19 cellular contexts compared by ENCODE assay signal in the genomic region with DNA sequence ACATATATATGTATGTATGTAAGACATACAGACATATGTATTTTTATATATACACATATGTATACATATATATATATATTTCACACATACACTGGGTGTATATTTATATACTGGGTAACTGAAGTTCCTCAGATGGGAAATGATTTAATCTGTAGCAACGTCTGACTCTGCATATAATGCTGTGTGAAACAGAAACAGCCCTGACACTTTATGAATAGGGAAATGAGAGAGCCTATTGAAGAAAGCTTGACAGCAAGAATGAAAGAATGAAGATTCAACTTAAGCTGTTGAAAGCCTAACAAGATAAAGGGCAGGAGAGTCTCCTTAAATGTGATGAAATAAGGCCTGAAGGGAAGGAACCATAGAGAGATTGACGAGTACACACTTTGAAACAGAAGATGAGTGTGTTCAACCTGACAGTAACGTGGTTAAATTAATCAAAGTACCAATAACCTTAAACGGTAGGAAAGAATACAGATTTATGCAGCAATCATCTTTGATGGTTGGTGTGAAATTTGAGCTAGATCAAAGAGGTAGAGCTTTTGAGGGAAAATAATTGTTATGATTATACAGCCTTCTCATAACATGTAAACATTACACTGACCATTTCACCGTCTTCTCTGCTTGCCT.
DNase-seq lines count a peak whose midpoint lies in the region; ATAC-seq and TF ChIP-seq lines count a peak whose summit lies in the region.
"Had no signal": no experiment of that assay in that cellular context is flagged by ENCODE, and none has a peak within 500 bp of the region (broad histone marks: within the 10 kb centered on the region; RNA-seq: fewer than 3 reads in every experiment).

No MANE protein-coding gene starts in this region.

- H3K4me3 ChIP-seq in mammary epithelial cell (replicated peaks in 1 of 3; ENCODE audit: insufficient read depth in 1 of 3, low read depth in 2 of 3, low read length in 3 of 3) (no peak overlapping the region), breast epithelium (no peak overlapping the region), MG63 (no peak overlapping the region), mesendoderm (ENCODE audit: low read length) (no peak overlapping the region)
- H3K4me3 ChIP-seq: A549, SK-N-MC had no signal

- dilution Hi-C loops in mammary epithelial cell (cut with HindIII; ENCODE audit: low sequenced_read_pairs): no loop called here

- ATAC-seq in HG02852 (IDR thresholded peaks at IDR 0.05; ENCODE audit: unreplicated experiment) (peak; percentile 76), GM18519 (IDR thresholded peaks at IDR 0.05; ENCODE audit: low FRiP score, unreplicated experiment) (no peak)
- ATAC-seq in activated CD8-positive, alpha-beta T cell treated with anti-CD3 and anti-CD28 coated beads, Interleukin-2, amount 10 ng/mL, durations not matched to agents 7 days and 5 days: no peak
- ATAC-seq: A549, HepG2 had no signal

- no peak overlapping the region for H3K23ac ChIP-seq in mesendoderm (ENCODE audit: low read length)

- H4K20me1 ChIP-seq in mammary epithelial cell (ENCODE audit: insufficient read depth, low read length): no peaks in the 10 kb centered on the region

- H3K27me3 ChIP-seq in mammary epithelial cell (ENCODE audit: insufficient read depth, low read length) (no peaks in the 10 kb centered on the region), breast epithelium (no peaks in the 10 kb centered on the region), MG63 (no peaks in the 10 kb centered on the region), mesendoderm (ENCODE audit: insufficient read depth, low read length, poor library complexity) (no peaks in the 10 kb centered on the region)

- no TSS peak for BruUV-seq in mammary epithelial cell (replicated peaks; lab: Mats Ljungman, UMichigan)

- H3K36me3 Mint-ChIP-seq in activated CD8-positive, alpha-beta T cell treated with anti-CD3 and anti-CD28 coated beads, Interleukin-2, amount 10 ng/mL, durations not matched to agents 7 days and 5 days (ENCODE audit: low read depth): no peaks in the 10 kb centered on the region

- no peak overlapping the region for H2BK120ac ChIP-seq in mesendoderm (ENCODE audit: low read depth, low read length)

- H3K27ac Mint-ChIP-seq in activated CD8-positive, alpha-beta T cell treated with anti-CD3 and anti-CD28 coated beads, Interleukin-2, amount 10 ng/mL, durations not matched to agents 7 days and 5 days: no peak overlapping the region

- H3K79me1 ChIP-seq in mesendoderm (ENCODE audit: low read length): no peaks in the 10 kb centered on the region

- intact Hi-C loops in mammary epithelial cell (cut with micrococcal nuclease): no loop called here
- intact Hi-C loops in breast epithelium (cut with DNase I; ENCODE audit: low total_unique reads): no loop called here

- no peaks in the 10 kb centered on the region for H3K36me3 ChIP-seq in mammary epithelial cell (ENCODE audit: insufficient read depth, low read length)
- no peaks in the 10 kb centered on the region for H3K36me3 ChIP-seq in breast epithelium
- no peaks in the 10 kb centered on the region for H3K36me3 ChIP-seq in MG63
- H3K36me3 ChIP-seq in mesendoderm (ENCODE audit: control insufficient read depth, insufficient read depth, low read length): no peaks in the 10 kb centered on the region

- H2AK5ac ChIP-seq in mesendoderm (ENCODE audit: low read length): no peak overlapping the region

- no peak overlapping the region for H3K4me3 Mint-ChIP-seq in activated CD8-positive, alpha-beta T cell treated with anti-CD3 and anti-CD28 coated beads, Interleukin-2, amount 10 ng/mL, durations not matched to agents 7 days and 5 days

- DNase-seq in mammary epithelial cell: no peak
- DNase-seq in breast epithelium (ENCODE audit: low spot score in 2 of 2): no peak
- DNase-seq in NCI-H2081 treated with DMSO at 0.1 percent for 48 hours (lab: John Stamatoyannopoulos, UW): peak; percentile 24
- DNase-seq in MG63: no peak
- no peak for DNase-seq in activated CD8-positive, alpha-beta T cell treated with anti-CD3 and anti-CD28 coated beads, Interleukin-2, amount 10 ng/mL, durations not matched to agents 7 days and 5 days
- DNase-seq in mesendoderm: no peak
- DNase-seq: GF-D8, H7, NCI-H1092 treated with DMSO at 0.1 percent for 48 hours, NCI-H1694 treated with DMSO at 0.1 percent for 48 hours, NCI-H526 treated with DMSO at 0.1 percent for 48 hours, Right ventricle myocardium superior had no signal

- no peak overlapping the region for H2BK15ac ChIP-seq in mesendoderm (replicated peaks; ENCODE audit: low read depth)

- H3K4ac ChIP-seq in mesendoderm (ENCODE audit: low read depth, low read length): no peak overlapping the region

- TF ChIP-seq POLR2A in breast epithelium (IDR thresholded peaks at IDR 0.05): no peak

- H3K9ac ChIP-seq in mammary epithelial cell (ENCODE audit: insufficient read depth, low read length): no peak overlapping the region
- no peak overlapping the region for H3K9ac ChIP-seq in mesendoderm (ENCODE audit: low read length)
- H3K9ac ChIP-seq: KMS-11 had no signal

- no peak overlapping the region for H4K8ac ChIP-seq in mesendoderm (ENCODE audit: low read depth, low read length)

- H3K4me1 ChIP-seq in mammary epithelial cell (ENCODE audit: insufficient read depth, low read length) (no peaks in the 10 kb centered on the region), breast epithelium (no peaks in the 10 kb centered on the region), mesendoderm (ENCODE audit: control insufficient read depth, low read depth, low read length) (no peaks in the 10 kb centered on the region)
- H3K4me1 ChIP-seq: A549 had no signal

- H4K5ac ChIP-seq in mesendoderm (ENCODE audit: low read length): no peak overlapping the region

- CTCF ChIA-PET in mammary epithelial cell (lab: Charles Lee; ENCODE audit: low non-redundant PET): no interaction called here
- CTCF ChIA-PET in activated CD8-positive, alpha-beta T cell treated with anti-CD3 and anti-CD28 coated beads, Interleukin-2, amount 10 ng/mL, durations not matched to agents 7 days and 5 days (lab: Charles Lee): no interaction called here

- peak overlapping the region; percentile 60 for H2AFZ ChIP-seq in mammary epithelial cell (ENCODE audit: low read depth, low read length)

- POLR2A ChIA-PET in activated CD8-positive, alpha-beta T cell treated with anti-CD3 and anti-CD28 coated beads, Interleukin-2, amount 10 ng/mL, durations not matched to agents 7 days and 5 days (lab: Charles Lee): no interaction called here

- 15% methylated on average over 5 of the region's 5 CpGs for WGBS in mammary epithelial cell (ENCODE audit: low coverage, missing lambda C conversion rate)
- no CpG with 5 or more reads among the region's 5 CpGs for WGBS in mesendoderm (ENCODE audit: extremely low coverage, insufficient coverage, low lambda C conversion rate)

- H3K79me2 ChIP-seq in mammary epithelial cell (ENCODE audit: insufficient read depth, low read length): no peaks in the 10 kb centered on the region
- no peaks in the 10 kb centered on the region for H3K79me2 ChIP-seq in mesendoderm (ENCODE audit: control insufficient read depth, insufficient read depth, low read length)

- peaks cover 2% of the 10 kb centered on the region for H3K27me3 Mint-ChIP-seq in activated CD8-positive, alpha-beta T cell treated with anti-CD3 and anti-CD28 coated beads, Interleukin-2, amount 10 ng/mL, durations not matched to agents 7 days and 5 days (ENCODE audit: low read depth)

- H3K27ac ChIP-seq in mammary epithelial cell (ENCODE audit: insufficient read depth, low read depth, low read length): no peak overlapping the region
- no peak overlapping the region for H3K27ac ChIP-seq in breast epithelium
- H3K27ac ChIP-seq in mesendoderm (ENCODE audit: low read depth, low read length): no peak overlapping the region
- H3K27ac ChIP-seq: A549, C4-2B, KMS-11, SK-N-MC had no signal

- H3K9me3 ChIP-seq in mammary epithelial cell (replicated peaks; ENCODE audit: insufficient read depth, low read length): no peaks in the 10 kb centered on the region
- H3K9me3 ChIP-seq in breast epithelium: no peaks in the 10 kb centered on the region
- H3K9me3 ChIP-seq in MG63: no peaks in the 10 kb centered on the region
- H3K9me3 ChIP-seq: A549 had no signal

- no peaks in the 10 kb centered on the region for H3K4me1 Mint-ChIP-seq in activated CD8-positive, alpha-beta T cell treated with anti-CD3 and anti-CD28 coated beads, Interleukin-2, amount 10 ng/mL, durations not matched to agents 7 days and 5 days (ENCODE audit: low read depth)

- TF ChIP-seq CTCF in mammary epithelial cell (conservative IDR thresholded peaks at IDR 0.05 in 1 of 2, IDR thresholded peaks at IDR 0.05 in 1 of 2; ENCODE audit: extremely low read depth in 1 of 2, insufficient read depth in 1 of 2, low read depth in 1 of 2, low read length in 2 of 2) (no peak), breast epithelium (IDR thresholded peaks at IDR 0.05) (no peak)

- no peak overlapping the region for H2BK5ac ChIP-seq in mesendoderm (ENCODE audit: low read length)

- no peak overlapping the region for H3K18ac ChIP-seq in mesendoderm (ENCODE audit: low read length)

- H3K56ac ChIP-seq in mesendoderm (ENCODE audit: low read length): no peak overlapping the region

- H3K9me3 Mint-ChIP-seq in activated CD8-positive, alpha-beta T cell treated with anti-CD3 and anti-CD28 coated beads, Interleukin-2, amount 10 ng/mL, durations not matched to agents 7 days and 5 days (ENCODE audit: insufficient read depth): no peaks in the 10 kb centered on the region

- in situ Hi-C loops in mammary epithelial cell (cut with MboI; ENCODE audit: low sequenced_read_pairs in 2 of 2): no loop called here

- no peak overlapping the region for H3K4me2 ChIP-seq in mammary epithelial cell (ENCODE audit: insufficient read depth, low read depth, low read length)
- no peak overlapping the region for H3K4me2 ChIP-seq in mesendoderm (ENCODE audit: low read length)
- H3K4me2 ChIP-seq: A549, KMS-11 had no signal
